9 cellular contexts compared by ENCODE assay signal in the genomic region with DNA sequence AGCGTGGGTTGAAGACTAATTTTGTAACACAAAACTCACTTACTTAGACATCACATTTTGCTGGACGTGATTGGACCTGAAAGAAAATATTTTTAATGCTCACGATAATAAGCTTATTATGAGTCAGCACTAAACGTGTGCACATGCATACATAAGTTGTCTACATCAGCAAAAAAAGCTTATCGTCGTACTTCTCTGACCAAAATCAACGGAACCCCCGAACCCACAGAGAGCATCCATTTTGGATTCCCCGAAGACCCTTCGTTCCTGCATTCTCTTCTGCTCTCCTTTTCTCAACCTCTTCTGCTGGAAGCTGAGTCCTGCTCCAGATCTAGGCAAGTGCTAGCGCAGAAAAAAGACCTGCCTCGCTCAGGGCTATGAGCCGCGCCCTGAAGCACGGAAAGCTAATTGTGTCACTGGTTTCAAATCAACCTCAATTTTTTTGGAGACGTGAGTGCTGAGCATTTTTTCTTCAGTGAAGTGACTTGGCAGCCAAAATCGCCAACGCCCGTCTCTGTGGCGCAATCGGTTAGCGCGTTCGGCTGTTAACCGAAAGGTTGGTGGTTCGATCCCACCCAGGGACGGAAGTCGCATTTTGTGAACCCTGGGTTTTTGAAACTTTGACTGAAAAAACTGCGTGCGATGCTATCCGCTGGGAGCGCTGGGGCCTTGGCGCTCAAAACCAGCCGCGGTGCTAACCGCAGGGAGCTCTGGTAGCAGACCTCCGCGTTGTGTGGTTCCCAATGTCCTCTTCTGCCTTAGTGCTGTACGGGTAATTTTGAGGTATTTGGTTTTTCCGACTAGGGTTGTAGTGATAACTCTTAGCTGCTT. TPM values are rescaled to one million over a fixed set of nuclear protein-coding genes. Genes with fewer than 3 reads are reported as not detected.
DNase-seq lines count a peak whose midpoint lies in the region; ATAC-seq and TF ChIP-seq lines count a peak whose summit lies in the region.
"Not testable (repeated sequence)": the region's sequence is repeated elsewhere in the genome, so short reads cannot be mapped to it uniquely, and the experiment has no call there.
"Had no signal": no experiment of that assay in that cellular context is flagged by ENCODE, and none has a peak within 500 bp of the region (broad histone marks: within the 10 kb centered on the region; RNA-seq: fewer than 3 reads in every experiment).

No MANE protein-coding gene starts in this region.

- H3K9me3 ChIP-seq in left lung = not testable (repeated sequence)

- H3K4me3 ChIP-seq in left lung = peak overlapping the region; percentile 12 to 34

- not testable (repeated sequence) for TF ChIP-seq CTCF in left lung (IDR thresholded peaks at IDR 0.05)

- H3K27ac ChIP-seq in left lung = peak overlapping the region; percentile 37 to 75

- H3K36me3 ChIP-seq in left lung = not testable (repeated sequence)

- peak; percentile 70 to 79 for DNase-seq in AML-193 (lab: John Stamatoyannopoulos, UW)
- DNase-seq in NCI-H526 treated with DMSO at 0.1 percent for 48 hours (lab: John Stamatoyannopoulos, UW) = peak; percentile 86
- peak; percentile 87 for DNase-seq in activated CD4-positive, alpha-beta T cell treated with anti-CD3 and anti-CD28 coated beads, Interleukin-2, amount 50 U/mL, for 1 hour
- peak; percentile 63 for DNase-seq in dedifferentiated amniotic fluid mesenchymal stem cell (ENCODE audit: extremely low spot score)
- peak; percentile 76 to 84 for DNase-seq in left lung
- peak; percentile 96 for DNase-seq in stimulated activated CD4-positive, alpha-beta T cell treated with anti-CD3 and anti-CD28 coated beads, Interleukin-1b, Interleukin-23, amount 100 ng/mL, for 48 hours

- intact Hi-C loops in left lung (cut with DNase I) = not testable (repeated sequence)

- peaks cover 0 to 22% of the 10 kb centered on the region in 2 donors for H3K4me1 ChIP-seq in left lung

- ATAC-seq in GM19035 (IDR thresholded peaks at IDR 0.05; ENCODE audit: unreplicated experiment) (peak; percentile 68), HG03342 (IDR thresholded peaks at IDR 0.05; ENCODE audit: unreplicated experiment) (peak; percentile 48), left lung (peak; percentile 79)

- not testable (repeated sequence) for H3K27me3 ChIP-seq in left lung

RNA-seq across cellular contexts. Expression of gene FCGR3A, which starts 9.7 kb away (rescaled TPM):
- 100 to 1,000 TPM in 1 of 2 donors, 10 to 100 TPM in 1; 56.3 to 237 TPM for total RNA-seq in left lung
- total RNA-seq: H4 had no signal

RNA-seq across cellular contexts. Expression of gene HSPA6, which starts 15.6 kb away (rescaled TPM):
- 10 to 100 TPM in 1 of 2 donors, 1 to 10 TPM in 1; 7.1 to 18.7 TPM for total RNA-seq in left lung

RNA-seq across cellular contexts. Expression of gene FCGR2A, which starts 34.7 kb away (rescaled TPM):
- 100 to 1,000 TPM in 1 of 2 donors, 10 to 100 TPM in 1; 80.0 to 135 TPM for total RNA-seq in left lung

Comparison
In these comparisons a context has a peak if more than half of its experiments do, and no peak if none do; other contexts are left out.
1. Peak in every context shown above with its lines: DNase-seq, ATAC-seq, H3K4me3 ChIP-seq and H3K27ac ChIP-seq.